27 cellular contexts compared by ENCODE assay signal in genomic region chr6:145539831-145540230, GRCh38.
DNase-seq lines count a peak whose midpoint lies in the region; ATAC-seq and TF ChIP-seq lines count a peak whose summit lies in the region.
"Had no signal": no experiment of that assay in that cellular context is flagged by ENCODE, and none has a peak within 500 bp of the region (broad histone marks: within the 10 kb centered on the region; RNA-seq: fewer than 3 reads in every experiment).

No MANE protein-coding gene starts in this region.

- dilution Hi-C loops in mammary epithelial cell (cut with HindIII; ENCODE audit: low sequenced_read_pairs), result no loop called here

- H3K27ac ChIP-seq in mammary epithelial cell (ENCODE audit: insufficient read depth, low read depth, low read length), result peak overlapping the region; percentile 66
- H3K27ac ChIP-seq in SK-N-SH (ENCODE audit: low read depth in 2 of 2, low read length in 1 of 2), result no peak overlapping the region
- H3K27ac ChIP-seq: cardiac muscle cell, heart left ventricle, pancreas, SJCRH30, suprapubic skin, vagina had no signal

- DNase-seq in AG20443 (ENCODE audit: low spot score) (peak; percentile 10), M059J (ENCODE audit: low read depth) (peak; percentile 70), mammary epithelial cell (peak; percentile 84), iris pigment epithelial cell (ENCODE audit: low read depth) (peak; percentile 57), SK-N-SH (no peak), HAP-1 (ENCODE audit: low spot score in 2 of 2) (no peak), left cardiac atrium (no peak)
- DNase-seq: activated CD8-positive, alpha-beta memory T cell treated with anti-CD3 and anti-CD28 coated beads for 24 hours; activated gamma-delta T cell treated with Interleukin-2 at 50 U/mL for 16 hours; activated T-cell treated with anti-CD3 and anti-CD28 coated beads, Interleukin-2, amount 50 U/mL, for 24 hours; DMS79; endodermal cell; heart left ventricle; NCI-H1417 treated with DMSO at 0.1 percent for 48 hours; NCI-H510A; SJCRH30; stimulated activated CD4-positive, alpha-beta T cell treated with anti-CD3 and anti-CD28 coated beads, Interleukin-12 subunit alpha, Interleukin-12 subunit beta, amount 100 ng/mL, for 4 hours; stimulated activated CD4-positive, alpha-beta T cell treated with anti-CD3 and anti-CD28 coated beads, Interleukin-4, amount 100 ng/mL, for 24 hours; stimulated activated naive B cell treated with anti-CD40 and anti-IgM and Interleukin-4, amounts not matched to agents 10 μg/mL and 1 μg/mL and 100 μg/mL, for 72 hours had no signal

- TF ChIP-seq RAD21 in SK-N-SH (IDR thresholded peaks at IDR 0.05; ENCODE audit: low read length), result no peak

- no peaks in the 10 kb centered on the region for H4K20me1 ChIP-seq in mammary epithelial cell (ENCODE audit: insufficient read depth, low read length)
- no peaks in the 10 kb centered on the region for H4K20me1 ChIP-seq in SK-N-SH (ENCODE audit: insufficient read depth)

- H3K9ac ChIP-seq in mammary epithelial cell (ENCODE audit: insufficient read depth, low read length), result no peak overlapping the region
- no peak overlapping the region for H3K9ac ChIP-seq in SK-N-SH

- H3K4me2 ChIP-seq in mammary epithelial cell (ENCODE audit: insufficient read depth, low read depth, low read length), result peak overlapping the region; percentile 58
- H3K4me2 ChIP-seq in SK-N-SH, result no peak overlapping the region

- BruUV-seq in mammary epithelial cell (replicated peaks; lab: Mats Ljungman, UMichigan), result no TSS peak

- H3K4me1 ChIP-seq in mammary epithelial cell (ENCODE audit: insufficient read depth, low read length) (peaks cover 34% of the 10 kb centered on the region), SK-N-SH (ENCODE audit: control insufficient read depth in 1 of 2, insufficient read depth in 2 of 2, low read depth in 1 of 2, low read length in 1 of 2) (peaks cover 0 to 5% of the 10 kb centered on the region in 2 experiments; a peak in 1 of 4 replicates), HAP-1 (no peaks in the 10 kb centered on the region)
- H3K4me1 ChIP-seq: pancreas, SJCRH30, suprapubic skin, vagina had no signal

- ATAC-seq in left cardiac atrium (no peak), HG02759 (IDR thresholded peaks at IDR 0.05; ENCODE audit: unreplicated experiment) (no peak)
- ATAC-seq: GM12878; natural killer cell treated with Interleukin-12 subunit alpha and Interleukin-12 subunit beta and Interleukin-15 and Interleukin-18, amount 100 ng/mL, for 72 hours; pancreas; right cardiac atrium; stimulated activated naive B cell treated with anti-CD40 and anti-IgM and Interleukin-4, amounts not matched to agents 10 μg/mL and 1 μg/mL and 100 μg/mL, for 72 hours had no signal

- H3K9me3 ChIP-seq in mammary epithelial cell (replicated peaks; ENCODE audit: insufficient read depth, low read length) (no peaks in the 10 kb centered on the region), SK-N-SH (no peaks in the 10 kb centered on the region), HAP-1 (no peaks in the 10 kb centered on the region)
- H3K9me3 ChIP-seq: heart left ventricle, pancreas, SJCRH30, suprapubic skin, vagina had no signal

- no peak for TF ChIP-seq CTCF in mammary epithelial cell (conservative IDR thresholded peaks at IDR 0.05 in 1 of 2, IDR thresholded peaks at IDR 0.05 in 1 of 2; ENCODE audit: extremely low read depth in 1 of 2, insufficient read depth in 1 of 2, low read depth in 1 of 2, low read length in 2 of 2)
- TF ChIP-seq CTCF in SK-N-SH (IDR thresholded peaks at IDR 0.05), result no peak

- H3K4me3 ChIP-seq in mammary epithelial cell (replicated peaks in 1 of 3; ENCODE audit: insufficient read depth in 1 of 3, low read depth in 2 of 3, low read length in 3 of 3) (no peak overlapping the region), SK-N-SH (ENCODE audit: low read depth in 2 of 2, low read length in 1 of 2) (no peak overlapping the region), HAP-1 (no peak overlapping the region)
- H3K4me3 ChIP-seq: cardiac muscle cell, GM12878, heart left ventricle, pancreas, SJCRH30, suprapubic skin, vagina had no signal

- no peaks in the 10 kb centered on the region for H3K27me3 ChIP-seq in mammary epithelial cell (ENCODE audit: insufficient read depth, low read length)
- no peaks in the 10 kb centered on the region for H3K27me3 ChIP-seq in SK-N-SH (ENCODE audit: insufficient read depth)
- no peaks in the 10 kb centered on the region for H3K27me3 ChIP-seq in HAP-1 (ENCODE audit: low read depth)
- H3K27me3 ChIP-seq: cardiac muscle cell, heart left ventricle, pancreas, SJCRH30, suprapubic skin, vagina had no signal

- CTCF ChIA-PET in mammary epithelial cell (lab: Charles Lee; ENCODE audit: low non-redundant PET) (no interaction called here), SK-N-SH (lab: Yijun Ruan, JAX) (interaction anchor here (0.7 kb wide), 1 partner anchor 94 kb away, joined by 5 read pairs; no protein-coding TSS in a partner anchor)

- H3F3A ChIP-seq in SK-N-SH (replicated peaks; ENCODE audit: insufficient read depth), result no peaks in the 10 kb centered on the region

- no peak for TF ChIP-seq EP300 in SK-N-SH (IDR thresholded peaks at IDR 0.05; ENCODE audit: borderline replicate concordance in 1 of 2, low read depth in 1 of 2, low read length in 1 of 2)

- H3K9me2 ChIP-seq in SK-N-SH, result no peaks in the 10 kb centered on the region

- 14% methylated on average over 3 of the region's 3 CpGs for WGBS in mammary epithelial cell (ENCODE audit: low coverage, missing lambda C conversion rate)
- WGBS in SK-N-SH (ENCODE audit: low lambda C conversion rate), result 52% methylated on average over 3 of the region's 3 CpGs

- no peaks in the 10 kb centered on the region for H3K36me3 ChIP-seq in mammary epithelial cell (ENCODE audit: insufficient read depth, low read length)
- no peaks in the 10 kb centered on the region for H3K36me3 ChIP-seq in SK-N-SH (replicated peaks in 1 of 2; ENCODE audit: control insufficient read depth in 1 of 2, insufficient read depth in 2 of 2, low read length in 1 of 2)
- H3K36me3 ChIP-seq in HAP-1 (replicated peaks), result no peaks in the 10 kb centered on the region
- H3K36me3 ChIP-seq: cardiac muscle cell, heart left ventricle, pancreas, SJCRH30, suprapubic skin, vagina had no signal

- peak overlapping the region; percentile 93 for H2AFZ ChIP-seq in mammary epithelial cell (ENCODE audit: low read depth, low read length)
- no peak overlapping the region for H2AFZ ChIP-seq in SK-N-SH (ENCODE audit: low read depth)

- intact Hi-C loops in mammary epithelial cell (cut with micrococcal nuclease) (no loop called here), left cardiac atrium (cut with DNase I) (no loop called here)

- H3K79me2 ChIP-seq in mammary epithelial cell (ENCODE audit: insufficient read depth, low read length) (no peaks in the 10 kb centered on the region), SK-N-SH (ENCODE audit: insufficient read depth) (no peaks in the 10 kb centered on the region)

- POLR2A ChIA-PET in SK-N-SH (lab: Yijun Ruan, JAX), result no interaction called here

- in situ Hi-C loops in mammary epithelial cell (cut with MboI; ENCODE audit: low sequenced_read_pairs in 2 of 2) (no loop called here), HAP-1 (cut with MboI; ENCODE audit: low sequenced_read_pairs) (no loop called here)

TF ChIP-seq in SK-N-SH, 30 proteins besides CTCF, POLR2A, EP300 and RAD21:
- no peak for TF ChIP-seq FOXM1 (IDR thresholded peaks at IDR 0.05; ENCODE audit: low read depth)
- TF ChIP-seq FOXJ3 (CRISPR knock-in tag; IDR thresholded peaks at IDR 0.05), result no peak
- TF ChIP-seq RFX5 (IDR thresholded peaks at IDR 0.05; ENCODE audit: low read length), result no peak
- TF ChIP-seq TCF12 (IDR thresholded peaks at IDR 0.05), result no peak
- TF ChIP-seq, protein P1, sequence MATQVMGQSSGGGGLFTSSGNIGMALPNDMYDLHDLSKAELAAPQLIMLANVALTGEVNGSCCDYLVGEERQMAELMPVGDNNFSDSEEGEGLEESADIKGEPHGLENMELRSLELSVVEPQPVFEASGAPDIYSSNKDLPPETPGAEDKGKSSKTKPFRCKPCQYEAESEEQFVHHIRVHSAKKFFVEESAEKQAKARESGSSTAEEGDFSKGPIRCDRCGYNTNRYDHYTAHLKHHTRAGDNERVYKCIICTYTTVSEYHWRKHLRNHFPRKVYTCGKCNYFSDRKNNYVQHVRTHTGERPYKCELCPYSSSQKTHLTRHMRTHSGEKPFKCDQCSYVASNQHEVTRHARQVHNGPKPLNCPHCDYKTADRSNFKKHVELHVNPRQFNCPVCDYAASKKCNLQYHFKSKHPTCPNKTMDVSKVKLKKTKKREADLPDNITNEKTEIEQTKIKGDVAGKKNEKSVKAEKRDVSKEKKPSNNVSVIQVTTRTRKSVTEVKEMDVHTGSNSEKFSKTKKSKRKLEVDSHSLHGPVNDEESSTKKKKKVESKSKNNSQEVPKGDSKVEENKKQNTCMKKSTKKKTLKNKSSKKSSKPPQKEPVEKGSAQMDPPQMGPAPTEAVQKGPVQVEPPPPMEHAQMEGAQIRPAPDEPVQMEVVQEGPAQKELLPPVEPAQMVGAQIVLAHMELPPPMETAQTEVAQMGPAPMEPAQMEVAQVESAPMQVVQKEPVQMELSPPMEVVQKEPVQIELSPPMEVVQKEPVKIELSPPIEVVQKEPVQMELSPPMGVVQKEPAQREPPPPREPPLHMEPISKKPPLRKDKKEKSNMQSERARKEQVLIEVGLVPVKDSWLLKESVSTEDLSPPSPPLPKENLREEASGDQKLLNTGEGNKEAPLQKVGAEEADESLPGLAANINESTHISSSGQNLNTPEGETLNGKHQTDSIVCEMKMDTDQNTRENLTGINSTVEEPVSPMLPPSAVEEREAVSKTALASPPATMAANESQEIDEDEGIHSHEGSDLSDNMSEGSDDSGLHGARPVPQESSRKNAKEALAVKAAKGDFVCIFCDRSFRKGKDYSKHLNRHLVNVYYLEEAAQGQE (IDR thresholded peaks at IDR 0.05; ENCODE audit: low read depth, low read length), result no peak
- no peak for TF ChIP-seq SIN3A (IDR thresholded peaks at IDR 0.05; ENCODE audit: borderline replicate concordance, low read depth, low read length)
- TF ChIP-seq, protein P2, sequence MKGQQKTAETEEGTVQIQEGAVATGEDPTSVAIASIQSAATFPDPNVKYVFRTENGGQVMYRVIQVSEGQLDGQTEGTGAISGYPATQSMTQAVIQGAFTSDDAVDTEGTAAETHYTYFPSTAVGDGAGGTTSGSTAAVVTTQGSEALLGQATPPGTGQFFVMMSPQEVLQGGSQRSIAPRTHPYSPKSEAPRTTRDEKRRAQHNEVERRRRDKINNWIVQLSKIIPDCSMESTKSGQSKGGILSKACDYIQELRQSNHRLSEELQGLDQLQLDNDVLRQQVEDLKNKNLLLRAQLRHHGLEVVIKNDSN (IDR thresholded peaks at IDR 0.05; ENCODE audit: borderline replicate concordance, low read depth), result no peak

Comparison
In these comparisons a context has a peak if more than half of its experiments do, and no peak if none do; other contexts are left out.
1. DNase-seq: peak in AG20443 (single experiment), M059J (single experiment), mammary epithelial cell (single experiment) and iris pigment epithelial cell (single experiment); none in SK-N-SH (single experiment), HAP-1 (0 of 2) and left cardiac atrium (single experiment).